In the genomic region with DNA sequence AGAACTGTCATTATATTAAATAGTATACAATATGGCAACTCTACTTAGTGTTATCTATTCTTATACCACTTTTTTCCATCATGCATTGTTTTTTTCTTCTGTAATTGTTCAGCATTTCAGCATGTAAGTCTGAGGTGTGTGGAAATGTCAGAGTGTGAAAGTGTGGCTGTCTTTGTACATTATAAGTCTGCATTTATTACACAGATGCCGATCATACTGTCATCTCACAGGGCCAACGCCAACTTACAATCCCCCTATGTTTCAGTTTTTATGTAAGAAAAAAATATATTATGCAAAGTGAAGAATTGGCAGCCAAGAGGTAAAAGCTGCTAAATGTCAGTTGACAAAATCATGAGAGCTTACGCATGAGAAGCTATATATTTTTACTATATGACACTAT, we compare ENCODE assay signal across 7 cellular contexts. TPM values are rescaled to one million over a fixed set of nuclear protein-coding genes. Genes with fewer than 3 reads are reported as not detected.
"Had no signal": no experiment of that assay in that cellular context is flagged by ENCODE, and none has a peak within 500 bp of the region (broad histone marks: within the 10 kb centered on the region; RNA-seq: fewer than 3 reads in every experiment).

No MANE protein-coding gene starts in this region.

- ATAC-seq: HepG2, K562 had no signal

- DNase-seq: IMR-90, KBM-7 had no signal

- H3K27ac ChIP-seq: HL-60 had no signal

- H3K4me3 ChIP-seq: K562 had no signal

RNA-seq across cellular contexts. Expression of gene PCDH17, which starts 42.9 kb away (rescaled TPM):
- total RNA-seq: HepG2, HT-29, K562 had no signal
- polyA plus RNA-seq: HepG2, IgD-negative memory B cell, IMR-90, K562 had no signal
